In the genomic region with DNA sequence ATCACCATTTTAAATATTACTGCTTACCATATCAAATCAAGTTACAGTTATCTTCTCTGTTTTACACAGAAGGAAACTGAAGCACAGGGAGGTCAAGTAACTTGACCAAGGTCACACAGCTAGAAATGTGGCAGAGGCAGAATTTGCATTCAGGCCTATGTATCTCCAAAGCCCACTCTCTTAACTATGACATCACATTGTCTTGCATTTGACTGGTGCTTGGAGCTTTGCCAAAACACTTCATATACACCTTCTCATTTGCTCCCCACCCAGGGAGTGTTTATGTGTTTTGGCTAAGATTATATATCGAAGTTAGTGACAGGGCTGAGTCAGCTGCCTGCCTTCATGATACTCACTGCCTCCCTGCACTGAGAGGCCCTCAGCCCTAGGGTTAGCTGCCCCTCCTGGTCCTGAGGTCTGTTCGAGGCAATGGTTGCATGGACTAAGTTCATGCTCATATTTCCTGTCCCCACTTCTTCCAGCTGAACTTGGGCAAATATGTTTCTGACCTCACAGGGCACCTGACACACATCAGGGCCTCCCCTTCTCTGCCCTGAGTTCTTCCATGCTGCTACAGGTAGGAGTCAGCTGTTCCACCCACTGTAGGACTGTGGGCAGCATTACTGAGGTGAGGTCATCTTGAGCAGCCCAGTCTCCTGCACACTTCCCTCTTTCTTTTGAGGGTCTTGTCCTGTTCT, we compare ENCODE assay signal across 1 cellular context.
TF ChIP-seq lines count a peak whose summit lies in the region.

No MANE protein-coding gene starts in this region.

TF ChIP-seq in HepG2, 621 proteins besides CTCF, POLR2A, EP300 and RAD21:
- TF ChIP-seq, protein P1, sequence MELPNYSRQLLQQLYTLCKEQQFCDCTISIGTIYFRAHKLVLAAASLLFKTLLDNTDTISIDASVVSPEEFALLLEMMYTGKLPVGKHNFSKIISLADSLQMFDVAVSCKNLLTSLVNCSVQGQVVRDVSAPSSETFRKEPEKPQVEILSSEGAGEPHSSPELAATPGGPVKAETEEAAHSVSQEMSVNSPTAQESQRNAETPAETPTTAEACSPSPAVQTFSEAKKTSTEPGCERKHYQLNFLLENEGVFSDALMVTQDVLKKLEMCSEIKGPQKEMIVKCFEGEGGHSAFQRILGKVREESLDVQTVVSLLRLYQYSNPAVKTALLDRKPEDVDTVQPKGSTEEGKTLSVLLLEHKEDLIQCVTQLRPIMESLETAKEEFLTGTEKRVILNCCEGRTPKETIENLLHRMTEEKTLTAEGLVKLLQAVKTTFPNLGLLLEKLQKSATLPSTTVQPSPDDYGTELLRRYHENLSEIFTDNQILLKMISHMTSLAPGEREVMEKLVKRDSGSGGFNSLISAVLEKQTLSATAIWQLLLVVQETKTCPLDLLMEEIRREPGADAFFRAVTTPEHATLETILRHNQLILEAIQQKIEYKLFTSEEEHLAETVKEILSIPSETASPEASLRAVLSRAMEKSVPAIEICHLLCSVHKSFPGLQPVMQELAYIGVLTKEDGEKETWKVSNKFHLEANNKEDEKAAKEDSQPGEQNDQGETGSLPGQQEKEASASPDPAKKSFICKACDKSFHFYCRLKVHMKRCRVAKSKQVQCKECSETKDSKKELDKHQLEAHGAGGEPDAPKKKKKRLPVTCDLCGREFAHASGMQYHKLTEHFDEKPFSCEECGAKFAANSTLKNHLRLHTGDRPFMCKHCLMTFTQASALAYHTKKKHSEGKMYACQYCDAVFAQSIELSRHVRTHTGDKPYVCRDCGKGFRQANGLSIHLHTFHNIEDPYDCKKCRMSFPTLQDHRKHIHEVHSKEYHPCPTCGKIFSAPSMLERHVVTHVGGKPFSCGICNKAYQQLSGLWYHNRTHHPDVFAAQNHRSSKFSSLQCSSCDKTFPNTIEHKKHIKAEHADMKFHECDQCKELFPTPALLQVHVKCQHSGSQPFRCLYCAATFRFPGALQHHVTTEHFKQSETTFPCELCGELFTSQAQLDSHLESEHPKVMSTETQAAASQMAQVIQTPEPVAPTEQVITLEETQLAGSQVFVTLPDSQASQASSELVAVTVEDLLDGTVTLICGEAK (IDR thresholded peaks at IDR 0.05) = no peak
- TF ChIP-seq, protein P1 (CRISPR knock-in tag; IDR thresholded peaks at IDR 0.05) = no peak
